In the genomic region with DNA sequence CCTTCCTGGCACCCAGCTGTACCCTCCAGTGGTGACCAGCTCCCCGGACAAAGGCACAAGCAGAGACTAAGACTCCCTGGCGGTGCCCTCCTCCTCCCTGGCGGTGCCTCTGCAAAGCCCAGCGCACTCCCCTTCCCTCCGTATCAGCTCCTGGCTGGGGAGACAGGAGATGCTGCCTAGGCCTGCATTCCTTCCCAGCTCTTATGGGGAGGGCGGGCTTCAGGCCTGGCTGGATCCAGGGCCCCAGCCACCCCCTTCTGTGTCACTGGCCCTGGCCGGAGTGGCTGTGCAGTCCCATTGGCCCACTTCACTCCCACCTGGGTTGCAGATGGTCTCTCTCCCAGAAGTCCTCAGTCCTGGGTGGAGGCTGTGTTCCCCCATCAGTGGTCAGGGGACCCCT, we compare ENCODE assay signal across 19 cellular contexts. TPM values are rescaled to one million over a fixed set of nuclear protein-coding genes. Genes with fewer than 3 reads are reported as not detected.
DNase-seq lines count a peak whose midpoint lies in the region; ATAC-seq and TF ChIP-seq lines count a peak whose summit lies in the region.
"Had no signal": no experiment of that assay in that cellular context is flagged by ENCODE, and none has a peak within 500 bp of the region (broad histone marks: within the 10 kb centered on the region; RNA-seq: fewer than 3 reads in every experiment).

No MANE protein-coding gene starts in this region.

- H3K9me3 ChIP-seq in mammary epithelial cell (replicated peaks; ENCODE audit: insufficient read depth, low read length) (no peaks in the 10 kb centered on the region), T-helper 17 cell (ENCODE audit: control insufficient read depth, low read length, poor library complexity, severe bottlenecking) (no peaks in the 10 kb centered on the region), mesenchymal stem cell (ENCODE audit: control insufficient read depth, low read length) (peaks cover 3% of the 10 kb centered on the region), tibial nerve (no peaks in the 10 kb centered on the region)
- H3K9me3 ChIP-seq in CD4-positive, alpha-beta T cell (ENCODE audit: control insufficient read depth, low read length) = no peaks in the 10 kb centered on the region
- H3K9me3 ChIP-seq: BLaER1 had no signal

- H3K79me1 ChIP-seq in mesenchymal stem cell (replicated peaks; ENCODE audit: low read length, poor library complexity, severe bottlenecking) = no peaks in the 10 kb centered on the region

- H2BK15ac ChIP-seq in mesenchymal stem cell (ENCODE audit: low read depth, poor library complexity, severe bottlenecking) = no peak overlapping the region

- H3K4me3 Mint-ChIP-seq in MCF 10A (ENCODE audit: unreplicated experiment) (no peak overlapping the region), T-helper 17 cell (no peak overlapping the region)
- H3K4me3 Mint-ChIP-seq in CD4-positive, alpha-beta T cell = no peak overlapping the region

- no peak overlapping the region for H3K9ac ChIP-seq in mammary epithelial cell (ENCODE audit: insufficient read depth, low read length)
- H3K9ac ChIP-seq in mesenchymal stem cell (ENCODE audit: low read length) = no peak overlapping the region
- H3K9ac ChIP-seq: BLaER1, GM23248 had no signal

- H3K14ac ChIP-seq in mesenchymal stem cell (ENCODE audit: low read length in 2 of 2) = no peak overlapping the region

- H3K23ac ChIP-seq in mesenchymal stem cell (ENCODE audit: low read length in 2 of 2) = no peak overlapping the region

- H3K9me3 Mint-ChIP-seq in MCF 10A (ENCODE audit: unreplicated experiment) = peaks cover 10% of the 10 kb centered on the region
- peaks cover 2% of the 10 kb centered on the region for H3K9me3 Mint-ChIP-seq in CD4-positive, alpha-beta T cell
- H3K9me3 Mint-ChIP-seq: IgD-negative memory B cell had no signal

- no peak overlapping the region for H2BK120ac ChIP-seq in mesenchymal stem cell (ENCODE audit: low read depth, low read length)

- DNase-seq in MCF 10A (ENCODE audit: unreplicated experiment) (no peak), mammary epithelial cell (no peak), T-helper 17 cell (no peak), mesenchymal stem cell (no peak), tibial nerve (ENCODE audit: low spot score in 2 of 2) (no peak), erythroblast (lab: John Stamatoyannopoulos, UW) (no peak), putamen (ENCODE audit: low spot score) (no peak)
- DNase-seq in CD4-positive, alpha-beta T cell = no peak
- DNase-seq: Calu3, DMS 273 treated with DMSO at 0.1 percent for 48 hours, DMS79, GM23248 had no signal

- H2AK5ac ChIP-seq in mesenchymal stem cell (ENCODE audit: low read length, severe bottlenecking) = no peak overlapping the region

- H3K36me3 ChIP-seq in mammary epithelial cell (ENCODE audit: insufficient read depth, low read length) = no peaks in the 10 kb centered on the region
- no peaks in the 10 kb centered on the region for H3K36me3 ChIP-seq in mesenchymal stem cell (ENCODE audit: control insufficient read depth in 1 of 2, insufficient read depth in 2 of 2, low read depth in 1 of 2, low read length in 2 of 2)
- no peaks in the 10 kb centered on the region for H3K36me3 ChIP-seq in tibial nerve
- H3K36me3 ChIP-seq: BLaER1 had no signal

- H3K27me3 Mint-ChIP-seq in MCF 10A (ENCODE audit: insufficient read depth, unreplicated experiment) (no peaks in the 10 kb centered on the region), T-helper 17 cell (no peaks in the 10 kb centered on the region)
- no peaks in the 10 kb centered on the region for H3K27me3 Mint-ChIP-seq in CD4-positive, alpha-beta T cell

- no peak overlapping the region for H3K18ac ChIP-seq in mesenchymal stem cell (ENCODE audit: low read depth in 1 of 2, low read length in 2 of 2)

- BruUV-seq in MCF 10A (replicated peaks; lab: Mats Ljungman, UMichigan) (no TSS peak), mammary epithelial cell (replicated peaks; lab: Mats Ljungman, UMichigan) (no TSS peak)

- no peak for TF ChIP-seq EP300 in tibial nerve (IDR thresholded peaks at IDR 0.05)

- H3K27ac Mint-ChIP-seq in MCF 10A (ENCODE audit: low read depth, unreplicated experiment) (peak overlapping the region; percentile 12), T-helper 17 cell (peak overlapping the region; percentile 29)
- no peak overlapping the region for H3K27ac Mint-ChIP-seq in CD4-positive, alpha-beta T cell
- H3K27ac Mint-ChIP-seq: IgD-negative memory B cell had no signal

- no peak overlapping the region for H2AFZ ChIP-seq in mammary epithelial cell (ENCODE audit: low read depth, low read length)
- H2AFZ ChIP-seq in mesenchymal stem cell (ENCODE audit: low read depth, low read length) = no peak overlapping the region
- H2AFZ ChIP-seq: GM23248 had no signal

- no peak overlapping the region for H3K4ac ChIP-seq in mesenchymal stem cell (ENCODE audit: low read depth in 1 of 2, low read length in 2 of 2)

- H3K27me3 ChIP-seq in mammary epithelial cell (ENCODE audit: insufficient read depth, low read length) = no peaks in the 10 kb centered on the region
- peaks cover 0 to 23% of the 10 kb centered on the region in 2 experiments for H3K27me3 ChIP-seq in mesenchymal stem cell (ENCODE audit: control insufficient read depth in 1 of 2, insufficient read depth in 1 of 2, low read length in 2 of 2)
- H3K27me3 ChIP-seq in tibial nerve = no peaks in the 10 kb centered on the region
- H3K27me3 ChIP-seq in CD4-positive, alpha-beta T cell (ENCODE audit: control insufficient read depth, insufficient read depth, low read length) = no peaks in the 10 kb centered on the region
- H3K27me3 ChIP-seq: BLaER1 had no signal

- CTCF ChIA-PET in MCF 10A (lab: Yijun Ruan, JAX) = no interaction called here
- CTCF ChIA-PET in mammary epithelial cell (lab: Charles Lee; ENCODE audit: low non-redundant PET) = no interaction called here
- CTCF ChIA-PET in CD4-positive, alpha-beta T cell (lab: Charles Lee) = no interaction called here

- H3K79me2 ChIP-seq in mammary epithelial cell (ENCODE audit: insufficient read depth, low read length) = no peaks in the 10 kb centered on the region

- H3K36me3 Mint-ChIP-seq in MCF 10A (ENCODE audit: insufficient read depth, unreplicated experiment) (peaks cover 7% of the 10 kb centered on the region), T-helper 17 cell (ENCODE audit: low read depth) (no peaks in the 10 kb centered on the region)
- H3K36me3 Mint-ChIP-seq in CD4-positive, alpha-beta T cell (ENCODE audit: low read depth) = no peaks in the 10 kb centered on the region
- H3K36me3 Mint-ChIP-seq: IgD-negative memory B cell had no signal

- dilution Hi-C loops in mammary epithelial cell (cut with HindIII; ENCODE audit: low sequenced_read_pairs) = no loop called here

- H3K4me1 Mint-ChIP-seq in MCF 10A (ENCODE audit: insufficient read depth, unreplicated experiment) (peaks cover 10% of the 10 kb centered on the region), T-helper 17 cell (peaks cover 35% of the 10 kb centered on the region)
- H3K4me1 Mint-ChIP-seq in CD4-positive, alpha-beta T cell (ENCODE audit: low read depth) = peaks cover 14% of the 10 kb centered on the region
- H3K4me1 Mint-ChIP-seq: IgD-negative memory B cell had no signal

- H3K4me1 ChIP-seq in mammary epithelial cell (ENCODE audit: insufficient read depth, low read length) = no peaks in the 10 kb centered on the region
- H3K4me1 ChIP-seq in mesenchymal stem cell (ENCODE audit: control insufficient read depth, insufficient read depth, low read depth, low read length) = peaks cover 22% of the 10 kb centered on the region
- peaks cover 0 to 51% (median 11%) of the 10 kb centered on the region in 4 donors for H3K4me1 ChIP-seq in tibial nerve

- 100% methylated on average over 7 of the region's 7 CpGs for WGBS in mammary epithelial cell (ENCODE audit: low coverage, missing lambda C conversion rate)
- WGBS in mesenchymal stem cell = 92% methylated on average over 7 of the region's 7 CpGs
- 85 to 94% methylated on average over 7 of the region's 7 CpGs for WGBS in tibial nerve, 2 donors

- no peaks in the 10 kb centered on the region for H4K20me1 ChIP-seq in mammary epithelial cell (ENCODE audit: insufficient read depth, low read length)
- H4K20me1 ChIP-seq: BLaER1 had no signal

- TF ChIP-seq POLR2A in tibial nerve (IDR thresholded peaks at IDR 0.05) (no peak), erythroblast (IDR thresholded peaks at IDR 0.05; ENCODE audit: low read length) (no peak)

- H3K27ac ChIP-seq in mammary epithelial cell (ENCODE audit: insufficient read depth, low read depth, low read length) (no peak overlapping the region), mesenchymal stem cell (ENCODE audit: low read length, poor library complexity, severe bottlenecking) (no peak overlapping the region), tibial nerve (peak overlapping the region in 3 of 4 donors; percentile 65 to 88 (median 85))
- no peak overlapping the region for H3K27ac ChIP-seq in CD4-positive, alpha-beta T cell (ENCODE audit: low read depth, low read length)
- H3K27ac ChIP-seq: 22Rv1, BLaER1, GM23248 had no signal

- H3K4me2 ChIP-seq in mammary epithelial cell (ENCODE audit: insufficient read depth, low read depth, low read length) (no peak overlapping the region), mesenchymal stem cell (ENCODE audit: low read length, poor library complexity, severe bottlenecking) (no peak overlapping the region)
- H3K4me2 ChIP-seq: BLaER1 had no signal

- no peak for ATAC-seq in T-helper 17 cell
- no peak for ATAC-seq in CD4-positive, alpha-beta T cell (ENCODE audit: poor library complexity)
- ATAC-seq: GM12878, HCT116 had no signal

- no peak overlapping the region for H3K4me3 ChIP-seq in mammary epithelial cell (replicated peaks in 1 of 3; ENCODE audit: insufficient read depth in 1 of 3, low read depth in 2 of 3, low read length in 3 of 3)
- no peak overlapping the region for H3K4me3 ChIP-seq in mesenchymal stem cell (ENCODE audit: insufficient read depth in 1 of 2, low read depth in 1 of 2, low read length in 2 of 2)
- no peak overlapping the region for H3K4me3 ChIP-seq in tibial nerve
- H3K4me3 ChIP-seq: BLaER1, GM12878, GM23248 had no signal

- TF ChIP-seq CTCF in MCF 10A (IDR thresholded peaks at IDR 0.05; ENCODE audit: unreplicated experiment) = no peak
- TF ChIP-seq CTCF in mammary epithelial cell (conservative IDR thresholded peaks at IDR 0.05 in 1 of 2, IDR thresholded peaks at IDR 0.05 in 1 of 2; ENCODE audit: extremely low read depth in 1 of 2, insufficient read depth in 1 of 2, low read depth in 1 of 2, low read length in 2 of 2) = no peak
- no peak for TF ChIP-seq CTCF in tibial nerve (IDR thresholded peaks at IDR 0.05)
- no peak for TF ChIP-seq CTCF in CD4-positive, alpha-beta T cell (IDR thresholded peaks at IDR 0.05)

- H2BK12ac ChIP-seq in mesenchymal stem cell (ENCODE audit: low read length in 2 of 2) = no peak overlapping the region

- in situ Hi-C loops in mammary epithelial cell (cut with MboI; ENCODE audit: low sequenced_read_pairs in 2 of 2) = no loop called here

- H4K8ac ChIP-seq in mesenchymal stem cell (ENCODE audit: low read length) = no peak overlapping the region

- POLR2A ChIA-PET in MCF 10A (lab: Yijun Ruan, JAX) = no interaction called here
- POLR2A ChIA-PET in CD4-positive, alpha-beta T cell (lab: Charles Lee) = no interaction called here

- peak overlapping the region; percentile 12 for H4K91ac ChIP-seq in mesenchymal stem cell (ENCODE audit: low read length)

- H2BK5ac ChIP-seq in mesenchymal stem cell (ENCODE audit: low read depth, low read length, poor library complexity, severe bottlenecking) = no peak overlapping the region

- intact Hi-C loops in MCF 10A (cut with micrococcal nuclease) = no loop called here
- intact Hi-C loops in mammary epithelial cell (cut with micrococcal nuclease) = no loop called here
- intact Hi-C loops in CD4-positive, alpha-beta T cell (cut with DNase I, micrococcal nuclease) = loop anchor here in 1 of 2 experiments (10.0 kb wide), 1 partner anchor 834 kb away; no protein-coding TSS in a partner anchor

RNA-seq across cellular contexts. Expression of gene LCN12, which starts 6.4 kb away (rescaled TPM):
- total RNA-seq in MCF 10A (2022) (0.86 and 1.2 TPM in 2 replicates), mammary epithelial cell (under 1 TPM in 1 of 2 donors, not detected in 1; 0.68 TPM), T-helper 17 cell (1 to 10 TPM; 2.6 to 4.2 TPM), tibial nerve (10 to 100 TPM in 2 of 4 donors, 1 to 10 TPM in 2; 2.4 to 16.8 (median 7.8) TPM)
- 0.09 TPM for polyA plus RNA-seq in mammary epithelial cell
- polyA minus RNA-seq in mammary epithelial cell = not detected
- 0.07 TPM for polyA plus RNA-seq in mesenchymal stem cell (2013, experiment 1 of 2)
- 0.07 TPM for polyA plus RNA-seq in mesenchymal stem cell (2013, experiment 2 of 2)
- 1 to 10 TPM; 1.3 to 1.5 TPM for total RNA-seq in CD4-positive, alpha-beta T cell
- total RNA-seq: A673, G401, GM23248 had no signal
- polyA plus RNA-seq: GM23248, IgD-negative memory B cell had no signal

RNA-seq across cellular contexts. Expression of gene C8G, which starts 13.4 kb away (rescaled TPM):
- total RNA-seq in MCF 10A (2022) = 1.0 and 1.1 TPM in 2 replicates
- 1 to 10 TPM in 1 of 2 donors, under 1 TPM in 1; 0.50 to 2.8 TPM for total RNA-seq in mammary epithelial cell
- polyA plus RNA-seq in mammary epithelial cell = 0.39 TPM
- not detected for polyA minus RNA-seq in mammary epithelial cell
- 1 to 10 TPM; 1.4 to 2.7 TPM for total RNA-seq in T-helper 17 cell
- 0.55 TPM for polyA plus RNA-seq in mesenchymal stem cell (2013, experiment 1 of 2)
- polyA plus RNA-seq in mesenchymal stem cell (2013, experiment 2 of 2) = 0.55 TPM
- total RNA-seq in tibial nerve = 1 to 10 TPM in 2 of 4 donors, not detected in 2; 3.3 to 5.1 TPM
- not detected for total RNA-seq in CD4-positive, alpha-beta T cell
- total RNA-seq: G401, GM23248 had no signal
- polyA plus RNA-seq: IgD-negative memory B cell had no signal

RNA-seq across cellular contexts. Expression of gene FBXW5, which starts 13.9 kb away (rescaled TPM):
- total RNA-seq in MCF 10A (2022) (88.8 and 100 TPM in 2 replicates), mammary epithelial cell (100 to 1,000 TPM in 1 of 2 donors, 10 to 100 TPM in 1; 79.7 to 107 TPM), T-helper 17 cell (10 to 100 TPM; 84.3 to 88.4 TPM), tibial nerve (100 to 1,000 TPM; 138 to 227 (median 193) TPM)
- polyA plus RNA-seq in mammary epithelial cell = 72.2 TPM
- polyA minus RNA-seq in mammary epithelial cell = 54.9 TPM
- 58.2 TPM for polyA plus RNA-seq in mesenchymal stem cell (2013, experiment 1 of 2)
- 59.5 TPM for polyA plus RNA-seq in mesenchymal stem cell (2013, experiment 2 of 2)
- total RNA-seq in CD4-positive, alpha-beta T cell = 10 to 100 TPM; 41.0 to 41.7 TPM

RNA-seq across cellular contexts. Expression of gene PTGDS, which starts 18.8 kb away (rescaled TPM):
- 1.1 and 1.8 TPM in 2 replicates for total RNA-seq in MCF 10A (2022)
- 1 to 10 TPM in 1 of 2 donors, under 1 TPM in 1; 0.54 to 2.2 TPM for total RNA-seq in mammary epithelial cell
- not detected for polyA plus RNA-seq in mammary epithelial cell
- polyA minus RNA-seq in mammary epithelial cell = not detected
- 100 to 1,000 TPM in 1 of 2 donors, 10 to 100 TPM in 1; 21.4 to 166 TPM for total RNA-seq in T-helper 17 cell
- polyA plus RNA-seq in mesenchymal stem cell (2013, experiment 1 of 2) = 172 TPM
- polyA plus RNA-seq in mesenchymal stem cell (2013, experiment 2 of 2) = 175 TPM
- total RNA-seq in tibial nerve = 1,000 to 10,000 TPM; 1,059 to 8,972 (median 6,550) TPM
- 10 to 100 TPM; 40.6 to 41.0 TPM for total RNA-seq in CD4-positive, alpha-beta T cell
- total RNA-seq: A673, Calu3, G401, GM12878, GM23248 had no signal
- polyA plus RNA-seq: GM12878, IgD-negative memory B cell had no signal

RNA-seq across cellular contexts. Expression of gene LCNL1, which starts 24.3 kb away (rescaled TPM):
- not detected in 2 replicates for total RNA-seq in MCF 10A (2022)
- under 1 TPM; 0.07 to 0.33 TPM for total RNA-seq in mammary epithelial cell
- not detected for polyA plus RNA-seq in mammary epithelial cell
- polyA minus RNA-seq in mammary epithelial cell = not detected
- total RNA-seq in T-helper 17 cell = 1 to 10 TPM in 1 of 2 donors, under 1 TPM in 1; 0.96 to 2.9 TPM
- polyA plus RNA-seq in mesenchymal stem cell (2013, experiment 1 of 2) = 4.3 TPM
- 4.1 TPM for polyA plus RNA-seq in mesenchymal stem cell (2013, experiment 2 of 2)
- total RNA-seq in tibial nerve = 10 to 100 TPM; 14.7 to 86.3 (median 64.3) TPM
- total RNA-seq in CD4-positive, alpha-beta T cell = 1 to 10 TPM in 1 of 2 experiments, under 1 TPM in 1; 0.93 to 1.0 TPM
- total RNA-seq: A673, Calu3, G401, GM12878, GM23248 had no signal
- polyA plus RNA-seq: GM12878, GM23248, IgD-negative memory B cell had no signal

Comparison
In these comparisons a context has a peak if more than half of its experiments do, and no peak if none do; other contexts are left out.
1. H3K27ac ChIP-seq: peak in tibial nerve (3 of 4); none in mammary epithelial cell (single experiment), mesenchymal stem cell (single experiment) and CD4-positive, alpha-beta T cell (single experiment).